Comparison of ENCODE assay signal across 8 cellular contexts in genomic region chr12:127280393-127281275, GRCh38.
DNase-seq lines count a peak whose midpoint lies in the region; ATAC-seq and TF ChIP-seq lines count a peak whose summit lies in the region.

No MANE protein-coding gene starts in this region.

- peak; percentile 2 to 67 (median 23) for DNase-seq in CD8-positive, alpha-beta memory T cell
- peak; percentile 76 for DNase-seq in GM23338 (ENCODE audit: low spot score)
- peak in 2 of 3 donors; percentile 64 to 80 for DNase-seq in Peyer's patch
- peak; percentile 76 for DNase-seq in activated naive CD8-positive, alpha-beta T cell treated with anti-CD3 and anti-CD28 coated beads for 36 hours
- peak; percentile 6 to 35 (median 30) for DNase-seq in immature natural killer cell
- peak; percentile 67 to 84 for DNase-seq in stimulated activated CD4-positive, alpha-beta T cell treated with anti-CD3 and anti-CD28 coated beads, Interleukin-4, amount 100 ng/mL, for 48 hours (ENCODE audit: low read depth in 2 of 2)
- no peak for DNase-seq in NK-92 treated with Interleukin-12 subunit alpha and Interleukin-12 subunit beta, amount 100 ng/mL, for 24 hours (lab: John Stamatoyannopoulos, UW)
- DNase-seq in NCI-H510A (lab: John Stamatoyannopoulos, UW), result no peak

- no peak overlapping the region for H3K4me3 Mint-ChIP-seq in CD8-positive, alpha-beta memory T cell
- no peak overlapping the region for H3K4me3 Mint-ChIP-seq in GM23338
- H3K4me3 Mint-ChIP-seq in activated naive CD8-positive, alpha-beta T cell treated with anti-CD3 and anti-CD28 coated beads for 36 hours, result no peak overlapping the region
- no peak overlapping the region for H3K4me3 Mint-ChIP-seq in immature natural killer cell

- H3K9me3 Mint-ChIP-seq in CD8-positive, alpha-beta memory T cell, result peaks cover 0 to 3% (median 2%) of the 10 kb centered on the region in 5 donors
- H3K9me3 Mint-ChIP-seq in GM23338 (peaks cover 97% of the 10 kb centered on the region), immature natural killer cell (peaks cover 0 to 3% (median 0%) of the 10 kb centered on the region in 6 donors)
- H3K9me3 Mint-ChIP-seq in activated naive CD8-positive, alpha-beta T cell treated with anti-CD3 and anti-CD28 coated beads for 36 hours, result no peaks in the 10 kb centered on the region

- CTCF ChIA-PET in CD8-positive, alpha-beta memory T cell (lab: Charles Lee), result interaction anchor here (0.7 to 1.9 kb wide), 6 partner anchors 10 to 173 kb away, joined by 3 to 5 read pairs (median 4); no protein-coding TSS in a partner anchor

- no peak overlapping the region for H3K27ac Mint-ChIP-seq in CD8-positive, alpha-beta memory T cell
- H3K27ac Mint-ChIP-seq in GM23338 (no peak overlapping the region), immature natural killer cell (no peak overlapping the region)
- H3K27ac Mint-ChIP-seq in activated naive CD8-positive, alpha-beta T cell treated with anti-CD3 and anti-CD28 coated beads for 36 hours, result no peak overlapping the region

- no peaks in the 10 kb centered on the region for H3K4me1 Mint-ChIP-seq in CD8-positive, alpha-beta memory T cell
- H3K4me1 Mint-ChIP-seq in GM23338 (no peaks in the 10 kb centered on the region), immature natural killer cell (no peaks in the 10 kb centered on the region)
- H3K4me1 Mint-ChIP-seq in activated naive CD8-positive, alpha-beta T cell treated with anti-CD3 and anti-CD28 coated beads for 36 hours, result peaks cover 7% of the 10 kb centered on the region

- ATAC-seq in GM23338, result no peak; the same call in 2 of the 3 replicates

- no peaks in the 10 kb centered on the region for H3K36me3 ChIP-seq in CD8-positive, alpha-beta memory T cell (ENCODE audit: insufficient read depth, low read length)
- H3K36me3 ChIP-seq in GM23338 (ENCODE audit: insufficient read depth) (no peaks in the 10 kb centered on the region), Peyer's patch (no peaks in the 10 kb centered on the region)

- no peak overlapping the region for H3K27ac ChIP-seq in CD8-positive, alpha-beta memory T cell (ENCODE audit: low read depth, low read length)
- H3K27ac ChIP-seq in GM23338 (ENCODE audit: low read depth), result no peak overlapping the region
- H3K27ac ChIP-seq in Peyer's patch, result no peak overlapping the region

- no peak for TF ChIP-seq POLR2A in Peyer's patch (IDR thresholded peaks at IDR 0.05)

- no peaks in the 10 kb centered on the region for H3K27me3 ChIP-seq in CD8-positive, alpha-beta memory T cell (ENCODE audit: insufficient read depth, low read length, poor library complexity, severe bottlenecking)
- H3K27me3 ChIP-seq in GM23338 (ENCODE audit: insufficient read depth) (no peaks in the 10 kb centered on the region; the same call in 1 of the 2 replicates), Peyer's patch (no peaks in the 10 kb centered on the region)

- no peak overlapping the region for H3K4me3 ChIP-seq in CD8-positive, alpha-beta memory T cell (ENCODE audit: low read length)
- H3K4me3 ChIP-seq in GM23338 (no peak overlapping the region), Peyer's patch (no peak overlapping the region)

- H3K9me3 ChIP-seq in CD8-positive, alpha-beta memory T cell (ENCODE audit: low read length), result no peaks in the 10 kb centered on the region
- H3K9me3 ChIP-seq in Peyer's patch, result no peaks in the 10 kb centered on the region

- no peaks in the 10 kb centered on the region for H3K36me3 Mint-ChIP-seq in CD8-positive, alpha-beta memory T cell
- H3K36me3 Mint-ChIP-seq in GM23338 (ENCODE audit: low read depth) (peaks cover 43% of the 10 kb centered on the region), immature natural killer cell (no peaks in the 10 kb centered on the region)
- no peaks in the 10 kb centered on the region for H3K36me3 Mint-ChIP-seq in activated naive CD8-positive, alpha-beta T cell treated with anti-CD3 and anti-CD28 coated beads for 36 hours

- POLR2A ChIA-PET in CD8-positive, alpha-beta memory T cell (lab: Charles Lee), result no interaction called here

- H3K79me2 ChIP-seq in GM23338 (replicated peaks; ENCODE audit: insufficient read depth), result no peaks in the 10 kb centered on the region

- peaks cover 4 to 26% of the 10 kb centered on the region in 2 donors for H3K27me3 Mint-ChIP-seq in CD8-positive, alpha-beta memory T cell
- H3K27me3 Mint-ChIP-seq in GM23338 (ENCODE audit: insufficient read depth, low read depth, poor library complexity), result peaks cover 7% of the 10 kb centered on the region
- peaks cover 36% of the 10 kb centered on the region for H3K27me3 Mint-ChIP-seq in activated naive CD8-positive, alpha-beta T cell treated with anti-CD3 and anti-CD28 coated beads for 36 hours
- H3K27me3 Mint-ChIP-seq in immature natural killer cell (ENCODE audit: low read depth in 3 of 3), result peaks cover 2 to 3% (median 3%) of the 10 kb centered on the region in 3 donors

- H3K9me2 ChIP-seq in GM23338 (ENCODE audit: insufficient read depth), result no peaks in the 10 kb centered on the region

- peak overlapping the region; percentile 69 for H3K4me2 ChIP-seq in GM23338

- no peak overlapping the region for H2AFZ ChIP-seq in GM23338

- no peaks in the 10 kb centered on the region for H4K20me1 ChIP-seq in GM23338 (replicated peaks; ENCODE audit: insufficient read depth)

- no peaks in the 10 kb centered on the region for H3F3A ChIP-seq in GM23338 (replicated peaks; ENCODE audit: low read depth)

- peak; percentile 71 to 95 for TF ChIP-seq CTCF in GM23338 (conservative IDR thresholded peaks at IDR 0.05; ENCODE audit: low read depth in 2 of 2)
- TF ChIP-seq CTCF in Peyer's patch (IDR thresholded peaks at IDR 0.05), result peak; percentile 28 to 91 (median 79)

- H3K4me1 ChIP-seq in CD8-positive, alpha-beta memory T cell (ENCODE audit: insufficient read depth, low read length), result no peaks in the 10 kb centered on the region
- no peaks in the 10 kb centered on the region for H3K4me1 ChIP-seq in GM23338 (ENCODE audit: insufficient read depth)
- no peaks in the 10 kb centered on the region for H3K4me1 ChIP-seq in Peyer's patch

TF ChIP-seq in GM23338, 12 proteins besides CTCF, POLR2A, EP300 and RAD21 (continues in another document):
- no peak for TF ChIP-seq JUNB (IDR thresholded peaks at IDR 0.05; ENCODE audit: unreplicated experiment)
- no peak for TF ChIP-seq ETS1 (IDR thresholded peaks at IDR 0.05)
- TF ChIP-seq REST (IDR thresholded peaks at IDR 0.05; ENCODE audit: unreplicated experiment), result no peak
- no peak for TF ChIP-seq NANOG (IDR thresholded peaks at IDR 0.05; ENCODE audit: borderline replicate concordance)
- no peak for TF ChIP-seq ZNF114 (CRISPR knock-in tag; IDR thresholded peaks at IDR 0.05)
- TF ChIP-seq ZNF331 (CRISPR knock-in tag; IDR thresholded peaks at IDR 0.05; ENCODE audit: low read depth), result no peak

Comparison
In these comparisons a context has a peak if more than half of its experiments do, and no peak if none do; other contexts are left out.
1. DNase-seq: peak in CD8-positive, alpha-beta memory T cell (5 of 5), GM23338 (single experiment), Peyer's patch (2 of 3), activated naive CD8-positive, alpha-beta T cell treated with anti-CD3 and anti-CD28 coated beads for 36 hours (single experiment), immature natural killer cell (3 of 3) and stimulated activated CD4-positive, alpha-beta T cell treated with anti-CD3 and anti-CD28 coated beads, Interleukin-4, amount 100 ng/mL, for 48 hours (2 of 2); none in NK-92 treated with Interleukin-12 subunit alpha and Interleukin-12 subunit beta, amount 100 ng/mL, for 24 hours (single experiment) and NCI-H510A (single experiment).